8 cellular contexts compared by ENCODE assay signal in genomic region chr10:12348341-12348869, GRCh38. TPM values are rescaled to one million over a fixed set of nuclear protein-coding genes. Genes with fewer than 3 reads are reported as not detected.
A peak's percentile ranks its signal among the peaks of the same experiment; 100 is the strongest.
DNase-seq lines count a peak whose midpoint lies in the region; ATAC-seq and TF ChIP-seq lines count a peak whose summit lies in the region.

No MANE protein-coding gene starts in this region.

- H3K36me3 ChIP-seq in SU-DHL-6 (ENCODE audit: low read length) (no peaks in the 10 kb centered on the region), left ventricle myocardium inferior (no peaks in the 10 kb centered on the region), sigmoid colon (no peaks in the 10 kb centered on the region)

- WGBS in sigmoid colon, 2 donors = 7 to 22% methylated on average over 24 of the region's 24 CpGs

- DNase-seq in GM12865 (ENCODE audit: low read depth) (no peak), left ventricle myocardium inferior (no peak), sigmoid colon (peak; percentile 65), germinal center (ENCODE audit: low spot score) (no peak), OCI-M2 (lab: John Stamatoyannopoulos, UW; ENCODE audit: unreplicated experiment) (no peak), NCI-H1694 (lab: John Stamatoyannopoulos, UW) (no peak)

- H3K4me1 ChIP-seq in left ventricle myocardium inferior (peaks cover 35% of the 10 kb centered on the region), sigmoid colon (peaks cover 0 to 22% (median 16%) of the 10 kb centered on the region in 4 donors)

- H3K79me2 ChIP-seq in SU-DHL-6 (ENCODE audit: insufficient read depth, low read length) = peaks cover 38% of the 10 kb centered on the region

- no peaks in the 10 kb centered on the region for H3K27me3 ChIP-seq in SU-DHL-6 (ENCODE audit: low read length)
- H3K27me3 ChIP-seq in left ventricle myocardium inferior (ENCODE audit: low read depth) = no peaks in the 10 kb centered on the region
- H3K27me3 ChIP-seq in sigmoid colon = no peaks in the 10 kb centered on the region

- H3K9ac ChIP-seq in SU-DHL-6 (ENCODE audit: low read length) = peak overlapping the region; percentile 96

- H3K9me3 ChIP-seq in SU-DHL-6 (ENCODE audit: insufficient read depth, low read length) (no peaks in the 10 kb centered on the region), left ventricle myocardium inferior (replicated peaks) (peaks cover 2% of the 10 kb centered on the region), sigmoid colon (no peaks in the 10 kb centered on the region)

- intact Hi-C loops in left ventricle myocardium inferior (cut with micrococcal nuclease) (no loop called here), sigmoid colon (cut with DNase I) (loop anchor here (2.0 to 5.0 kb wide), 5 partner anchors 84 to 359 kb away; no protein-coding TSS in a partner anchor)

- H3K27ac ChIP-seq in SU-DHL-6 (ENCODE audit: low read depth, low read length) (peak overlapping the region; percentile 94), left ventricle myocardium inferior (replicated peaks) (peak overlapping the region; percentile 87), sigmoid colon (peak overlapping the region; percentile 93 to 97 (median 95))

- no peaks in the 10 kb centered on the region for H3K9me2 ChIP-seq in SU-DHL-6 (replicated peaks; ENCODE audit: insufficient read depth, low read length)

- no peak for TF ChIP-seq EP300 in sigmoid colon (IDR thresholded peaks at IDR 0.05)

- H3K4me2 ChIP-seq in SU-DHL-6 (ENCODE audit: low read depth, low read length, poor library complexity, severe bottlenecking) = peak overlapping the region; percentile 72

- H3F3A ChIP-seq in SU-DHL-6 (ENCODE audit: insufficient read depth) = peaks cover 58% of the 10 kb centered on the region

- TF ChIP-seq CTCF in GM12865 (IDR thresholded peaks at IDR 0.05; ENCODE audit: insufficient read depth, low read depth, low read length, missing control alignments) = no peak
- no peak for TF ChIP-seq CTCF in SU-DHL-6 (IDR thresholded peaks at IDR 0.05; ENCODE audit: insufficient read depth, low read length, poor library complexity, severe bottlenecking)
- TF ChIP-seq CTCF in left ventricle myocardium inferior (IDR thresholded peaks at IDR 0.05; ENCODE audit: borderline replicate concordance) = no peak
- TF ChIP-seq CTCF in sigmoid colon (IDR thresholded peaks at IDR 0.05) = no peak

- H2AFZ ChIP-seq in SU-DHL-6 (ENCODE audit: low read depth, low read length, severe bottlenecking) = no peak overlapping the region

- TF ChIP-seq POLR2A in sigmoid colon (IDR thresholded peaks at IDR 0.05) = no peak

- ATAC-seq in HG03097 (IDR thresholded peaks at IDR 0.05; ENCODE audit: low FRiP score, unreplicated experiment) = no peak

- H4K20me1 ChIP-seq in SU-DHL-6 (ENCODE audit: low read depth, low read length) = no peaks in the 10 kb centered on the region

- peak overlapping the region; percentile 61 for H3K4me3 ChIP-seq in GM12865 (ENCODE audit: low read depth, low read length)
- peak overlapping the region; percentile 53 for H3K4me3 ChIP-seq in SU-DHL-6 (ENCODE audit: insufficient read depth, low read length, poor library complexity, severe bottlenecking)
- H3K4me3 ChIP-seq in left ventricle myocardium inferior = peak overlapping the region; percentile 92
- peak overlapping the region; percentile 85 to 96 (median 90) for H3K4me3 ChIP-seq in sigmoid colon

RNA-seq across cellular contexts. Expression of gene CAMK1D, which starts 0.9 kb away (rescaled TPM):
- total RNA-seq in left ventricle myocardium inferior (2.5 TPM), sigmoid colon (10 to 100 TPM in 1 of 4 donors, 1 to 10 TPM in 3; 7.2 to 10.2 (median 8.7) TPM)
- polyA plus RNA-seq in sigmoid colon = 10 to 100 TPM in 1 of 3 donors, 1 to 10 TPM in 2; 7.2 to 11.5 (median 7.6) TPM
